ENCODE assay signal across 8 cellular contexts in the genomic region with DNA sequence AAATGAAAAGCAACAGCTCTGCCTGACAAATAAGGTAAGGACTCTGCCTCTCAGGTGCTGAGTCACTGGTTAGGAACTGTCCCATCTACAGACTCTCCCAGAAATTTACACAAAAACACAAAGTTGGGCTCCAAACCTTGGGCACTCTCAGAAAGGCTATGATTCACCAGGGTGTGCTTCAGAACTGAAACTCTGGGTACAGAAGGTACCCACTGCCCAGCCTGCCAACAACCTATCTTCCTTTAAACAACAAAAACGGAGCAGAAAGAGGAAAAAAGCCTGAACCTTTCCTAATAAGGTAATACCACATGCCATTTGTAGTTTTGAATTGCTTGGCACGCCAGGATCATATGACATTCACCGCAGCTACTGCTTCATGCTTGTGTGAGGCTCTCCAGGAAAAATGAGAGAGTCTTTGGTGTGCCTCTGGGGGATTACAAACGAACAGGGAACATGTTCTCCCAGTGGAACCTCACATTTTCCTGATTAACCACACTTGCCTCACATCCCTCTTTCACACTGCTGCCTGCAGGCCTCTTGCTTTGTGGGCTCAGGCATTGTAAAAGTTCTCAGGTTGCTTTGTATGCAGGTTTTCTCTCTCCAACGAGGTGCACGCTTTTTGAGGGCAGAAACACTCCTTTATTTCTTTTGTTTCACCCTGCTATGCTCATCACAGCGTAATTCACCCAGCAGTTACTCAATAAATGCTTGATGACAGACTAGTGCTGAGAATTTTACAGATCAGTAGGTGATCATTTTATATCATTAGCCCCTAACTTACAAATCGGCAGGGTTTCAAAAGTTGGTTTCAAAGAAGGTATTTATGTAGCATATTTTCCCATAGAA.
DNase-seq lines count a peak whose midpoint lies in the region; ATAC-seq and TF ChIP-seq lines count a peak whose summit lies in the region.

No MANE protein-coding gene starts in this region.

- no peaks in the 10 kb centered on the region for H3K9me3 Mint-ChIP-seq in stimulated activated naive CD8-positive, alpha-beta T cell treated with anti-CD3 and anti-CD28 coated beads, Interleukin-15, amount 100 ng/mL, for 72 hours

- H3K4me3 Mint-ChIP-seq in stimulated activated naive CD8-positive, alpha-beta T cell treated with anti-CD3 and anti-CD28 coated beads, Interleukin-15, amount 100 ng/mL, for 72 hours = no peak overlapping the region

- peak; percentile 29 for ATAC-seq in HG03442 (IDR thresholded peaks at IDR 0.05; ENCODE audit: unreplicated experiment)
- ATAC-seq in stimulated activated naive CD8-positive, alpha-beta T cell treated with anti-CD3 and anti-CD28 coated beads, Interleukin-15, amount 100 ng/mL, for 72 hours = peak; percentile 65
- ATAC-seq in activated CD4-positive, CD25-positive, alpha-beta regulatory T cell treated with anti-CD3 and anti-CD28 coated beads, Interleukin-2, amount 50 U/mL, for 24 hours = no peak

- TF ChIP-seq CTCF in GM10266 (IDR thresholded peaks at IDR 0.05; ENCODE audit: control insufficient read depth, insufficient read depth, low read depth, missing control alignments) = no peak

- peaks cover 29% of the 10 kb centered on the region for H3K27me3 Mint-ChIP-seq in stimulated activated naive CD8-positive, alpha-beta T cell treated with anti-CD3 and anti-CD28 coated beads, Interleukin-15, amount 100 ng/mL, for 72 hours

- H3K27ac Mint-ChIP-seq in stimulated activated naive CD8-positive, alpha-beta T cell treated with anti-CD3 and anti-CD28 coated beads, Interleukin-15, amount 100 ng/mL, for 72 hours = peak overlapping the region in 1 of 2 donors; percentile 19

- peak; percentile 84 for DNase-seq in DMS 273 (lab: John Stamatoyannopoulos, UW; ENCODE audit: unreplicated experiment)
- peak; percentile 92 for DNase-seq in amniotic epithelial cell (ENCODE audit: low read depth)
- peak; percentile 80 for DNase-seq in iris pigment epithelial cell (ENCODE audit: low read depth)
- DNase-seq in stimulated activated naive CD8-positive, alpha-beta T cell treated with anti-CD3 and anti-CD28 coated beads, Interleukin-15, amount 100 ng/mL, for 72 hours = no peak
- DNase-seq in activated effector memory CD4-positive, alpha-beta T cell treated with Interleukin-2 at 50 U/mL for 16 hours = no peak
- DNase-seq in GM10266 (ENCODE audit: extremely low spot score) = no peak

- peaks cover 43% of the 10 kb centered on the region for H3K4me1 Mint-ChIP-seq in stimulated activated naive CD8-positive, alpha-beta T cell treated with anti-CD3 and anti-CD28 coated beads, Interleukin-15, amount 100 ng/mL, for 72 hours

Comparison
In these comparisons a context has a peak if more than half of its experiments do, and no peak if none do; other contexts are left out.
1. DNase-seq: peak in DMS 273 (single experiment), amniotic epithelial cell (single experiment) and iris pigment epithelial cell (single experiment); none in stimulated activated naive CD8-positive, alpha-beta T cell treated with anti-CD3 and anti-CD28 coated beads, Interleukin-15, amount 100 ng/mL, for 72 hours (0 of 2), activated effector memory CD4-positive, alpha-beta T cell treated with Interleukin-2 at 50 U/mL for 16 hours (single experiment) and GM10266 (single experiment).
2. ATAC-seq: peak in HG03442 (single experiment) and stimulated activated naive CD8-positive, alpha-beta T cell treated with anti-CD3 and anti-CD28 coated beads, Interleukin-15, amount 100 ng/mL, for 72 hours (single experiment); none in activated CD4-positive, CD25-positive, alpha-beta regulatory T cell treated with anti-CD3 and anti-CD28 coated beads, Interleukin-2, amount 50 U/mL, for 24 hours (0 of 2).